Comparison of ENCODE assay signal across 11 cellular contexts in the genomic region with DNA sequence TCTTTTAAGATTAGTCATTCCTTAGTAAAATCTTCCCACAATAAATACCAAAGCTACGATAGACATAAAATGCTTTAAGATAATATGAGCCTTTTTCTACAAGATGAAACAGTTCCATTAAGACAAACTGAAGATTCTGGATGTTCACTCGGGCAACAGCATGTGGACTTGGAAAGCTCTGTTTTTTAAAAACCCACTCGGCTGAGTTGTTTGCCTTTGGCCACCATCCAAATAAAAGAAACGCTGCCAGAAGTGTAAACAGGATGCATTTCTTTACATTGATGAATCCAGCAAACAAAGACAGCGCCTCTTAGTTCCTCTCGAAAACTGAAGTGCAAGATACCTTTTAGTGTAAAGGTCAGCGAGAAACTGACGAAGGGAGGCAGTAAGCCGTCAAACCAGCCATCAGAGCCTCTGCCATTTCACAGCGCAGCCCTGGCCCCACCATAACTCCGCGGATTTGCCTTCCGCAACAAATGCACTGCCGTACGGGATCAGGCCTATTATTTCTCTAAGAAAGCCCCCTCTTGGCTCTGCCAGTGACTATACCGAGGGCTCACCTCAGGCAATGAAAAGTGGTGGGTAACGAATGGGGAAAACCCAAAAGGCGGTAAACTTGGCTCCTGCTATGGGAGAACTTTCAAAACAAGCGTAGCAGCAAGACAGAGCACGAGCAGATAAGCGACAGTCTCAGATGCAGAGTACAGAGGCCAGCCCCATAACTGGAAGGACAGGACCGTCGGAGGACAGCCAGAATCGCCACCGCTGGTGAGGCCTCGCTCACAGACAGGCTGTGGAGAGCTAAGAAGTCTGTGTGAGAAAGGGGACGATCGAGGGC. TPM values are rescaled to one million over a fixed set of nuclear protein-coding genes. Genes with fewer than 3 reads are reported as not detected.
DNase-seq lines count a peak whose midpoint lies in the region; ATAC-seq and TF ChIP-seq lines count a peak whose summit lies in the region.
"Had no signal": no experiment of that assay in that cellular context is flagged by ENCODE, and none has a peak within 500 bp of the region (broad histone marks: within the 10 kb centered on the region; RNA-seq: fewer than 3 reads in every experiment).

No MANE protein-coding gene starts in this region.

- H3K4me1 Mint-ChIP-seq in activated T-helper 17 cell treated with anti-CD3 and anti-CD28 coated beads, Interleukin-2, amount 50 U/mL, for 72 hours, result peaks cover 16% of the 10 kb centered on the region

- H3K27me3 ChIP-seq in hepatocyte (no peaks in the 10 kb centered on the region), thymus (ENCODE audit: control insufficient read depth, insufficient read depth) (no peaks in the 10 kb centered on the region)

- ATAC-seq in left colon, result no peak
- no peak for ATAC-seq in activated T-helper 17 cell treated with anti-CD3 and anti-CD28 coated beads, Interleukin-2, amount 50 U/mL, for 72 hours (replicated peaks)
- no peak for ATAC-seq in GM18868 (IDR thresholded peaks at IDR 0.05; ENCODE audit: unreplicated experiment)

- H2AFZ ChIP-seq in hepatocyte, result peak overlapping the region; percentile 31

- H3K36me3 Mint-ChIP-seq in activated T-helper 17 cell treated with anti-CD3 and anti-CD28 coated beads, Interleukin-2, amount 50 U/mL, for 72 hours (ENCODE audit: low read depth), result no peaks in the 10 kb centered on the region

- H3K36me3 ChIP-seq in hepatocyte (replicated peaks; ENCODE audit: insufficient read depth, low read depth), result no peaks in the 10 kb centered on the region
- H3K36me3 ChIP-seq in thymus (ENCODE audit: control insufficient read depth, insufficient read depth), result no peaks in the 10 kb centered on the region

- 28% methylated on average over 28 of the region's 28 CpGs for WGBS in hepatocyte (ENCODE audit: low lambda C conversion rate, missing lambda C conversion rate)
- 92% methylated on average over 28 of the region's 28 CpGs for WGBS in thymus

- no peaks in the 10 kb centered on the region for H3K9me2 ChIP-seq in hepatocyte (replicated peaks; ENCODE audit: insufficient read depth)

- peak overlapping the region; percentile 97 for H3K27ac ChIP-seq in hepatocyte
- peak overlapping the region; percentile 25 for H3K27ac ChIP-seq in thymus (ENCODE audit: low read depth)

- H3K27me3 Mint-ChIP-seq in activated T-helper 17 cell treated with anti-CD3 and anti-CD28 coated beads, Interleukin-2, amount 50 U/mL, for 72 hours, result no peaks in the 10 kb centered on the region
- H3K27me3 Mint-ChIP-seq: activated naive CD4-positive, alpha-beta T cell treated with anti-CD3 and anti-CD28 coated beads, Interleukin-2, amount 50 U/mL, for 24 hours had no signal

- intact Hi-C loops in left colon (cut with DNase I, micrococcal nuclease), result no loop called here

- peaks cover 74% of the 10 kb centered on the region for H3K79me2 ChIP-seq in hepatocyte

- no peak for TF ChIP-seq RAD21 in Ishikawa (IDR thresholded peaks at IDR 0.05; ENCODE audit: low read depth)

- no peaks in the 10 kb centered on the region for H4K20me1 ChIP-seq in hepatocyte (ENCODE audit: insufficient read depth, poor library complexity, severe bottlenecking)

- peak; percentile 38 for DNase-seq in hepatocyte (ENCODE audit: low spot score)
- DNase-seq in left colon, result no peak
- no peak for DNase-seq in glomerular visceral epithelial cell (ENCODE audit: extremely low spot score)
- DNase-seq: NCI-H2171 treated with DMSO at 0.1 percent for 48 hours had no signal

- TF ChIP-seq EP300 in Ishikawa (IDR thresholded peaks at IDR 0.05; ENCODE audit: borderline replicate concordance), result no peak

- no peak overlapping the region for H3K27ac Mint-ChIP-seq in activated T-helper 17 cell treated with anti-CD3 and anti-CD28 coated beads, Interleukin-2, amount 50 U/mL, for 72 hours
- H3K27ac Mint-ChIP-seq: activated naive CD4-positive, alpha-beta T cell treated with anti-CD3 and anti-CD28 coated beads, Interleukin-2, amount 50 U/mL, for 24 hours had no signal

- no peak overlapping the region for H3K4me3 Mint-ChIP-seq in activated T-helper 17 cell treated with anti-CD3 and anti-CD28 coated beads, Interleukin-2, amount 50 U/mL, for 72 hours
- H3K4me3 Mint-ChIP-seq: activated naive CD4-positive, alpha-beta T cell treated with anti-CD3 and anti-CD28 coated beads, Interleukin-2, amount 50 U/mL, for 24 hours; neural crest cell had no signal

- H3K9me3 Mint-ChIP-seq in activated T-helper 17 cell treated with anti-CD3 and anti-CD28 coated beads, Interleukin-2, amount 50 U/mL, for 72 hours, result no peaks in the 10 kb centered on the region
- H3K9me3 Mint-ChIP-seq: activated naive CD4-positive, alpha-beta T cell treated with anti-CD3 and anti-CD28 coated beads, Interleukin-2, amount 50 U/mL, for 24 hours; neural crest cell had no signal

- peaks cover 57% of the 10 kb centered on the region for H3K4me1 ChIP-seq in hepatocyte (ENCODE audit: insufficient read depth)
- H3K4me1 ChIP-seq in thymus (ENCODE audit: control insufficient read depth, insufficient read depth, low read length), result no peaks in the 10 kb centered on the region

- peak overlapping the region; percentile 71 for H3K4me2 ChIP-seq in hepatocyte

- H3K4me3 ChIP-seq in WI38 (ENCODE audit: low read depth, low read length) (peak overlapping the region; percentile 51), hepatocyte (no peak overlapping the region), thymus (ENCODE audit: low read length) (no peak overlapping the region)

- H3K9me3 ChIP-seq in hepatocyte (ENCODE audit: low read depth) (no peaks in the 10 kb centered on the region), thymus (ENCODE audit: control insufficient read depth) (no peaks in the 10 kb centered on the region)

- TF ChIP-seq CTCF in WI38 (IDR thresholded peaks at IDR 0.05; ENCODE audit: low read depth, low read length) (no peak), hepatocyte (IDR thresholded peaks at IDR 0.05; ENCODE audit: poor library complexity) (no peak)

TF ChIP-seq in Ishikawa, 13 proteins besides CTCF, POLR2A, EP300 and RAD21:
- peak; percentile 58 for TF ChIP-seq NFIC (IDR thresholded peaks at IDR 0.05)
- no peak for TF ChIP-seq ZBTB7A (IDR thresholded peaks at IDR 0.05; ENCODE audit: low read depth)
- TF ChIP-seq FOXM1 (IDR thresholded peaks at IDR 0.05; ENCODE audit: borderline replicate concordance, low read depth), result no peak
- no peak for TF ChIP-seq TCF12 (IDR thresholded peaks at IDR 0.05; ENCODE audit: low read depth)
- TF ChIP-seq CEBPB (IDR thresholded peaks at IDR 0.05), result no peak
- no peak for TF ChIP-seq REST (IDR thresholded peaks at IDR 0.05; ENCODE audit: low read depth)
- TF ChIP-seq TAF1 (IDR thresholded peaks at IDR 0.05; ENCODE audit: low read depth), result no peak

RNA-seq across cellular contexts. Expression of gene GNA12, which starts 41.4 kb away (rescaled TPM):
- total RNA-seq in hepatocyte (28.4 and 54.8 TPM in 2 replicates), left colon (10 to 100 TPM; 21.4 to 32.9 TPM)
- polyA plus RNA-seq in hepatocyte (34.8 and 40.2 TPM in 2 replicates), thymus (11.9 TPM)
- 10 to 100 TPM; 15.4 to 17.4 TPM for total RNA-seq in activated T-helper 17 cell treated with anti-CD3 and anti-CD28 coated beads, Interleukin-2, amount 50 U/mL, for 72 hours
